Comparison of ENCODE assay signal across 11 cellular contexts in the genomic region with DNA sequence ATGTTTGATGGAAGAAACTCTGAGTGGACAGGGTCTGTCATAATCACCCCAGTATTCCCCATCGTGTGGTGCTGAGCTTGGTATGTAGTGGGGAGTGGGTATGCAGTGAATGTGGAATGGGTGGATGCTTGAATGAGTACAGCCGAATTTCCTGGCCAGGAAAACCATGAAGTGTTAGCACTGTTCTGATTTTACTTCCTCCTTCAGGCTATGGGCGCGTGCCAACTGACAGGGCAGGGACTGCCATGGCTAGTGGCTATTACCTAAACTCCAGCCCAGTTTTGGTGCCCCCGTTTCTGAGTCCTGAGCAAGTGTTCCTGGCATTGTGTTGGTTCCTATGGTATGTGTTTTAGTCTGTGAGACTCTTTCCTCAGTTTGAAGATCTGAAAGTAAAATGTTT. TPM values are rescaled to one million over a fixed set of nuclear protein-coding genes. Genes with fewer than 3 reads are reported as not detected.
DNase-seq lines count a peak whose midpoint lies in the region; ATAC-seq and TF ChIP-seq lines count a peak whose summit lies in the region.
"Had no signal": no experiment of that assay in that cellular context is flagged by ENCODE, and none has a peak within 500 bp of the region (broad histone marks: within the 10 kb centered on the region; RNA-seq: fewer than 3 reads in every experiment).

No MANE protein-coding gene starts in this region.

- no peak for TF ChIP-seq POLR2A in gastrocnemius medialis (IDR thresholded peaks at IDR 0.05)

- no peak overlapping the region for H3K4me3 ChIP-seq in gastrocnemius medialis
- H3K4me3 ChIP-seq: suprapubic skin had no signal

- no peak for TF ChIP-seq CTCF in gastrocnemius medialis (IDR thresholded peaks at IDR 0.05 in 4 of 5, conservative IDR thresholded peaks at IDR 0.05 in 1 of 5)

- peak overlapping the region in 3 of 4 donors; percentile 75 to 80 (median 79) for H3K27ac ChIP-seq in gastrocnemius medialis
- H3K27ac ChIP-seq: suprapubic skin had no signal

- POLR2A ChIA-PET in activated CD4-positive, alpha-beta T cell treated with anti-CD3 and anti-CD28 coated beads for 36 hours (lab: Charles Lee), result no interaction called here

- H3K27ac Mint-ChIP-seq in activated CD4-positive, alpha-beta T cell treated with anti-CD3 and anti-CD28 coated beads for 36 hours, result peak overlapping the region; percentile 33
- H3K27ac Mint-ChIP-seq in activated naive CD8-positive, alpha-beta T cell treated with anti-CD3 and anti-CD28 coated beads, Interleukin-2, amount 50 U/mL, for 24 hours, result peak overlapping the region; percentile 68

- no peaks in the 10 kb centered on the region for H3K27me3 ChIP-seq in gastrocnemius medialis
- H3K27me3 ChIP-seq: suprapubic skin had no signal

- peaks cover 82% of the 10 kb centered on the region for H3K4me1 Mint-ChIP-seq in activated CD4-positive, alpha-beta T cell treated with anti-CD3 and anti-CD28 coated beads for 36 hours
- H3K4me1 Mint-ChIP-seq in activated naive CD8-positive, alpha-beta T cell treated with anti-CD3 and anti-CD28 coated beads, Interleukin-2, amount 50 U/mL, for 24 hours, result peaks cover 86% of the 10 kb centered on the region

- intact Hi-C loops in activated CD4-positive, alpha-beta T cell treated with anti-CD3 and anti-CD28 coated beads for 36 hours (cut with DNase I, micrococcal nuclease), result no loop called here
- intact Hi-C loops in gastrocnemius medialis (cut with DNase I; ENCODE audit: low total_unique reads), result no loop called here

- CTCF ChIA-PET in activated CD4-positive, alpha-beta T cell treated with anti-CD3 and anti-CD28 coated beads for 36 hours (lab: Charles Lee), result no interaction called here

- no peaks in the 10 kb centered on the region for H3K36me3 ChIP-seq in gastrocnemius medialis
- H3K36me3 ChIP-seq: suprapubic skin had no signal

- H3K4me1 ChIP-seq in gastrocnemius medialis, result peaks cover 21 to 23% of the 10 kb centered on the region in 2 donors

- H3K9me3 ChIP-seq in gastrocnemius medialis, result no peaks in the 10 kb centered on the region
- H3K9me3 ChIP-seq: Caco-2, suprapubic skin had no signal

- peaks cover 16% of the 10 kb centered on the region for H3K36me3 Mint-ChIP-seq in activated CD4-positive, alpha-beta T cell treated with anti-CD3 and anti-CD28 coated beads for 36 hours (ENCODE audit: low read depth)
- peaks cover 37% of the 10 kb centered on the region for H3K36me3 Mint-ChIP-seq in activated naive CD8-positive, alpha-beta T cell treated with anti-CD3 and anti-CD28 coated beads, Interleukin-2, amount 50 U/mL, for 24 hours (ENCODE audit: low read depth)

- no peaks in the 10 kb centered on the region for H3K9me3 Mint-ChIP-seq in activated CD4-positive, alpha-beta T cell treated with anti-CD3 and anti-CD28 coated beads for 36 hours (ENCODE audit: low read depth)
- no peaks in the 10 kb centered on the region for H3K9me3 Mint-ChIP-seq in activated naive CD8-positive, alpha-beta T cell treated with anti-CD3 and anti-CD28 coated beads, Interleukin-2, amount 50 U/mL, for 24 hours

- DNase-seq in activated CD4-positive, alpha-beta T cell treated with anti-CD3 and anti-CD28 coated beads for 36 hours, result no peak
- no peak for DNase-seq in activated CD4-positive, alpha-beta T cell treated with anti-CD3 and anti-CD28 coated beads for 4 hours
- DNase-seq in activated naive CD8-positive, alpha-beta T cell treated with anti-CD3 and anti-CD28 coated beads, Interleukin-2, amount 50 U/mL, for 24 hours, result no peak
- DNase-seq in left lobe of liver (ENCODE audit: low spot score) (no peak), gastrocnemius medialis (peak in 1 of 2 donors; percentile 6)
- no peak for DNase-seq in stimulated activated naive CD8-positive, alpha-beta T cell treated with anti-CD3 and anti-CD28 coated beads, Interleukin-15, Interleukin-2, amounts not matched to agents 100 U/mL and 50 U/mL, for 24 hours
- no peak for DNase-seq in stimulated activated CD8-positive, alpha-beta memory T cell treated with anti-CD3 and anti-CD28 coated beads, Interleukin-4, amount 100 ng/mL, for 48 hours
- DNase-seq in stimulated activated CD4-positive, alpha-beta T cell treated with anti-CD3 and anti-CD28 coated beads, Interleukin-12 subunit alpha, Interleukin-12 subunit beta, amount 100 ng/mL, for 4 hours, result no peak
- DNase-seq: Caco-2, NCI-H1694 treated with DMSO at 0.1 percent for 48 hours had no signal

- no peaks in the 10 kb centered on the region for H3K27me3 Mint-ChIP-seq in activated CD4-positive, alpha-beta T cell treated with anti-CD3 and anti-CD28 coated beads for 36 hours
- H3K27me3 Mint-ChIP-seq in activated naive CD8-positive, alpha-beta T cell treated with anti-CD3 and anti-CD28 coated beads, Interleukin-2, amount 50 U/mL, for 24 hours, result no peaks in the 10 kb centered on the region

- no peak for ATAC-seq in activated CD4-positive, alpha-beta T cell treated with anti-CD3 and anti-CD28 coated beads for 36 hours
- no peak for ATAC-seq in activated naive CD8-positive, alpha-beta T cell treated with anti-CD3 and anti-CD28 coated beads, Interleukin-2, amount 50 U/mL, for 24 hours
- ATAC-seq in left lobe of liver (peak; percentile 47), gastrocnemius medialis (no peak)
- ATAC-seq in stimulated activated naive CD8-positive, alpha-beta T cell treated with anti-CD3 and anti-CD28 coated beads, Interleukin-15, Interleukin-2, amounts not matched to agents 100 U/mL and 50 U/mL, for 24 hours, result no peak

- in situ Hi-C loops in gastrocnemius medialis (cut with MboI; ENCODE audit: low sequenced_read_pairs in 4 of 4), result no loop called here

- H3K4me3 Mint-ChIP-seq in activated CD4-positive, alpha-beta T cell treated with anti-CD3 and anti-CD28 coated beads for 36 hours, result no peak overlapping the region
- H3K4me3 Mint-ChIP-seq in activated naive CD8-positive, alpha-beta T cell treated with anti-CD3 and anti-CD28 coated beads, Interleukin-2, amount 50 U/mL, for 24 hours, result no peak overlapping the region

RNA-seq across cellular contexts. Expression of a gene that starts 48.6 kb away (rescaled TPM):
- total RNA-seq in activated CD4-positive, alpha-beta T cell treated with anti-CD3 and anti-CD28 coated beads for 36 hours, result 10 to 100 TPM; 73.3 to 77.0 TPM
- total RNA-seq in left lobe of liver (21.2 TPM), gastrocnemius medialis (10 to 100 TPM in 2 of 4 donors, 1 to 10 TPM in 2; 7.6 to 16.8 (median 11.1) TPM)
